Comparison of ENCODE assay signal across 8 cellular contexts in the genomic region with DNA sequence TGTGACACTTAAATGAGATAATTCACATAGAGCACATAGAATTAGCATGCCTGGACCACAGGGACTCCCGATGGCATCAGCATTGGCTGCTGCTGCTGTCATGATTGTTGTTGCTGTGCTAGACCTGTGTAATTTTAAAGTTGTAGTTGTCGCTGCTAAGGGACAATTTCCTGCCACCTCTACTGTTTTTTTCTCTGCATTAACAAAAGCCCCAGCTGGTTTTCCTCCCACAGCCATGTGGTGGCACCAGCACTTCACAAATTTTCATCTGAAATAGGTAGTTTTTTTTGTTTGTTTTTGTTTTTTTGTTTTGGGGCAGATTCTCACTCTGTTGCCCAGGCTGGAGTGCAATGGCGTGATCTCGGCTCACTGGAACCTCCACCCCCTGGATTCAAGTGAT.
DNase-seq lines count a peak whose midpoint lies in the region; ATAC-seq and TF ChIP-seq lines count a peak whose summit lies in the region.

No MANE protein-coding gene starts in this region.

- peak; percentile 60 for TF ChIP-seq CTCF in GM12865 (IDR thresholded peaks at IDR 0.05; ENCODE audit: insufficient read depth, low read depth, low read length, missing control alignments)

- no peak overlapping the region for H3K4me3 ChIP-seq in GM12865 (ENCODE audit: low read depth, low read length)

- DNase-seq in AG08396 (ENCODE audit: low spot score) (peak; percentile 28), GM12865 (ENCODE audit: low read depth) (peak; percentile 74), RPMI8226 (peak; percentile 46), amniotic epithelial cell (ENCODE audit: low read depth) (peak; percentile 34), iPS-NIHi7 (ENCODE audit: extremely low spot score) (peak; percentile 67), GDM1 (lab: John Stamatoyannopoulos, UW) (no peak)
- peak in 2 of 3 experiments; percentile 17 to 21 for DNase-seq in stimulated activated CD4-positive, alpha-beta T cell treated with anti-CD3 and anti-CD28 coated beads, TNF-alpha, amount 100 ng/mL, for 4 hours (ENCODE audit: low read depth in 3 of 3)

- peak; percentile 72 for ATAC-seq in HG03354 (IDR thresholded peaks at IDR 0.05; ENCODE audit: poor library complexity, severe bottlenecking, unreplicated experiment)
